ENCODE assay signal across 8 cellular contexts in genomic region chr3:66501483-66502266, GRCh38. TPM values are rescaled to one million over a fixed set of nuclear protein-coding genes. Genes with fewer than 3 reads are reported as not detected.
DNase-seq lines count a peak whose midpoint lies in the region; ATAC-seq, FAIRE-seq and TF ChIP-seq lines count a peak whose summit lies in the region.

No MANE protein-coding gene starts in this region.

- peaks cover 35% of the 10 kb centered on the region for H3K79me2 ChIP-seq in MM.1S (ENCODE audit: low read length)
- peaks cover 18 to 41% of the 10 kb centered on the region in 2 experiments for H3K79me2 ChIP-seq in H1 (ENCODE audit: control insufficient read depth in 1 of 2, insufficient read depth in 2 of 2, low read length in 2 of 2)

- H4K20me1 ChIP-seq in MM.1S (ENCODE audit: insufficient read depth, low read length) (no peaks in the 10 kb centered on the region), H1 (replicated peaks in 1 of 2; ENCODE audit: control insufficient read depth in 1 of 2, insufficient read depth in 2 of 2, low read length in 2 of 2) (peaks cover 5 to 7% of the 10 kb centered on the region in 2 experiments)

- H3K9ac ChIP-seq in MM.1S (ENCODE audit: low read length), result peak overlapping the region; percentile 27; the same call in 1 of the 2 replicates
- peak overlapping the region in 1 of 4 experiments; percentile 56; a peak in 1 of 7 replicates for H3K9ac ChIP-seq in H1 (replicated peaks in 1 of 4; ENCODE audit: extremely low read depth in 1 of 4, low read depth in 3 of 4, low read length in 3 of 4)

- H3K56ac ChIP-seq in H1 (replicated peaks; ENCODE audit: insufficient read length, low read depth, low read length), result no peak overlapping the region

- H3K36me3 ChIP-seq in MM.1S (replicated peaks; ENCODE audit: insufficient read depth, low read length), result no peaks in the 10 kb centered on the region
- H3K36me3 ChIP-seq in H1 (ENCODE audit: control insufficient read depth in 2 of 4, insufficient read depth in 4 of 4, low read length in 3 of 4), result no peaks in the 10 kb centered on the region; a peak in 1 of 8 replicates

- intact Hi-C loops in CD14-positive monocyte (cut with micrococcal nuclease), result loop anchor here in 1 of 2 donors (5.0 kb wide), 1 partner anchor 94 kb away; no protein-coding TSS in a partner anchor

- H3K9me2 ChIP-seq in MM.1S (replicated peaks; ENCODE audit: insufficient read depth, low read length), result no peaks in the 10 kb centered on the region

- H3K4me1 Mint-ChIP-seq in CD14-positive monocyte, result peaks cover 22% of the 10 kb centered on the region
- peaks cover 63% of the 10 kb centered on the region for H3K4me1 Mint-ChIP-seq in neural crest cell

- no peak overlapping the region for H2AK5ac ChIP-seq in H1 (ENCODE audit: low read depth, low read length)

- FAIRE-seq in H1 (lab: Jason Lieb, UNC) (no peak), HTR-8/SVneo (lab: Jason Lieb, UNC) (no peak)

- H3K9me3 Mint-ChIP-seq in CD14-positive monocyte (peaks cover 0 to 7% (median 1%) of the 10 kb centered on the region in 7 donors), neural crest cell (no peaks in the 10 kb centered on the region)

- H2AFZ ChIP-seq in MM.1S (ENCODE audit: low read length), result peak overlapping the region; percentile 96
- H2AFZ ChIP-seq in H1 (ENCODE audit: low read length), result no peak overlapping the region

- H3K4me3 ChIP-seq in MM.1S (ENCODE audit: low read length) (peak overlapping the region; percentile 76), H1 (ENCODE audit: extremely low read depth in 1 of 4, insufficient read depth in 2 of 4, low read depth in 3 of 4, low read length in 4 of 4) (peak overlapping the region; percentile 20 to 48 (median 38); a peak in 6 of 8 replicates)

- H3K27me3 Mint-ChIP-seq in CD14-positive monocyte (ENCODE audit: low read depth in 3 of 3), result peaks cover 36 to 42% (median 38%) of the 10 kb centered on the region in 3 donors
- H3K27me3 Mint-ChIP-seq in neural crest cell (ENCODE audit: low read depth), result peaks cover 2% of the 10 kb centered on the region

- H3K27ac Mint-ChIP-seq in CD14-positive monocyte (peak overlapping the region in 2 of 7 donors; percentile 20 to 55), neural crest cell (ENCODE audit: unreplicated experiment) (no peak overlapping the region)

- H3K27ac ChIP-seq in MM.1S (ENCODE audit: low read length) (no peak overlapping the region), H1 (ENCODE audit: low read depth, low read length) (no peak overlapping the region)

- H2BK5ac ChIP-seq in H1 (ENCODE audit: low read depth, low read length), result no peak overlapping the region

- 0 out of 2 replicates have a peak, but pooled peaks cover 2% of the 10 kb centered on the region for H3K79me1 ChIP-seq in H1 (ENCODE audit: low read depth, low read length)

- H3K23ac ChIP-seq in H1 (ENCODE audit: insufficient read length), result no peak overlapping the region

- H3K9me3 ChIP-seq in MM.1S (replicated peaks; ENCODE audit: insufficient read depth, low read length) (no peaks in the 10 kb centered on the region), H1 (ENCODE audit: insufficient read depth in 2 of 2, low read depth in 1 of 2, low read length in 1 of 2) (no peaks in the 10 kb centered on the region)

- H4K91ac ChIP-seq in H1 (replicated peaks; ENCODE audit: insufficient read length, low read length), result no peak overlapping the region

- no peak overlapping the region; the same call in 1 of the 2 replicates for H2BK20ac ChIP-seq in H1 (ENCODE audit: low read length)

- 0 out of 2 replicates have a peak overlapping the region, but pooled peaks have one; percentile 30 for H2BK12ac ChIP-seq in H1 (ENCODE audit: low read depth, low read length)

- H3K14ac ChIP-seq in H1 (ENCODE audit: insufficient read length), result no peak overlapping the region

- no peak for TF ChIP-seq EP300 in H1 (IDR thresholded peaks at IDR 0.05; ENCODE audit: borderline replicate concordance in 1 of 2, low read depth in 2 of 2, low read length in 2 of 2)

- H3K4me2 ChIP-seq in MM.1S (ENCODE audit: low read depth, low read length) (peak overlapping the region; percentile 95), H1 (ENCODE audit: insufficient read depth in 1 of 2, low read depth in 2 of 2, low read length in 2 of 2) (peak overlapping the region; percentile 65 to 84)

- DNase-seq in CD14-positive monocyte (ENCODE audit: low spot score) (no peak), MM.1S (no peak), H1 (ENCODE audit: low read depth in 1 of 2, low spot score in 2 of 2) (no peak), neural crest cell (ENCODE audit: low read depth, low spot score) (no peak), HTR-8/SVneo (ENCODE audit: insufficient read length, low spot score) (no peak), UCSD-AML1 (lab: John Stamatoyannopoulos, UW; ENCODE audit: unreplicated experiment) (no peak), DMS53 treated with DMSO at 0.1 percent for 48 hours (lab: John Stamatoyannopoulos, UW; ENCODE audit: unreplicated experiment) (no peak)

- TF ChIP-seq RAD21 in H1 (IDR thresholded peaks at IDR 0.05 in 1 of 2, conservative IDR thresholded peaks at IDR 0.05 in 1 of 2; ENCODE audit: low read depth in 2 of 2, low read length in 2 of 2), result peak; percentile 48 to 57

- no peak overlapping the region for H3K4ac ChIP-seq in H1 (replicated peaks; ENCODE audit: insufficient read length, low read depth, low read length)

- H3K4me3 Mint-ChIP-seq in CD14-positive monocyte, result peak overlapping the region; percentile 81 to 92
- H3K4me3 Mint-ChIP-seq in neural crest cell, result peak overlapping the region; percentile 83

- H3K23me2 ChIP-seq in H1 (ENCODE audit: low read depth, low read length), result peaks cover 7% of the 10 kb centered on the region

- WGBS in H1 (ENCODE audit: extremely low coverage in 1 of 2, insufficient coverage in 1 of 2, insufficient read length in 1 of 2, insufficient replicate concordance in 2 of 2, low coverage in 1 of 2, low lambda C conversion rate in 2 of 2, missing lambda C conversion rate in 1 of 2), 2 experiments, result 40% methylated on average over 20 of the region's 20 CpGs; no CpG with 5 or more reads in 1 of the 2 experiments

- no peak overlapping the region for H3K18ac ChIP-seq in H1 (ENCODE audit: extremely low read depth, low read length)

- H2BK15ac ChIP-seq in H1 (ENCODE audit: low read length), result no peak overlapping the region

- H3F3A ChIP-seq in MM.1S (ENCODE audit: insufficient read depth, low read length), result peaks cover 17% of the 10 kb centered on the region

- no peak for TF ChIP-seq POLR2A in H1 (IDR thresholded peaks at IDR 0.05; ENCODE audit: control extremely low read depth in 1 of 2, low read depth in 2 of 2, low read length in 2 of 2)

- TF ChIP-seq CTCF in CD14-positive monocyte (IDR thresholded peaks at IDR 0.05) (no peak), MM.1S (IDR thresholded peaks at IDR 0.05; ENCODE audit: low read length) (peak; percentile 26; the same call in 1 of the 2 replicates), H1 (IDR thresholded peaks at IDR 0.05; ENCODE audit: control extremely low read depth in 1 of 3, insufficient read depth in 1 of 3, low read depth in 1 of 3, low read length in 3 of 3) (peak in 2 of 3 experiments; percentile 21 to 22; a peak in 2 of 4 replicates), neural crest cell (conservative IDR thresholded peaks at IDR 0.05) (no peak)

- H4K5ac ChIP-seq in H1 (ENCODE audit: insufficient read length, low read depth, low read length), result no peak overlapping the region

- H2BK120ac ChIP-seq in H1 (replicated peaks; ENCODE audit: low read depth, low read length), result peak overlapping the region; percentile 57

- CTCF ChIA-PET in H1 (lab: Charles Lee; ENCODE audit: partially characterized antibody), result interaction anchor here (0.5 to 1.3 kb wide), 5 partner anchors 9 to 320 kb away, joined by 3 to 5 read pairs (median 3); no protein-coding TSS in a partner anchor

- no peak for ATAC-seq in HG02884 (IDR thresholded peaks at IDR 0.05; ENCODE audit: unreplicated experiment)

- H3K36me3 Mint-ChIP-seq in CD14-positive monocyte, result peaks cover 0 to 2% of the 10 kb centered on the region in 2 donors
- no peaks in the 10 kb centered on the region for H3K36me3 Mint-ChIP-seq in neural crest cell (ENCODE audit: low read depth)

- H4K8ac ChIP-seq in H1 (ENCODE audit: extremely low read depth, insufficient read depth, low read length), result no peak overlapping the region

- H3K27me3 ChIP-seq in MM.1S (replicated peaks; ENCODE audit: insufficient read depth, low read length) (0 out of 2 replicates have a peak, but pooled peaks cover 3% of the 10 kb centered on the region), H1 (replicated peaks in 1 of 4; ENCODE audit: control insufficient read depth in 3 of 4, extremely low read depth in 1 of 4, insufficient read depth in 3 of 4, low read length in 3 of 4) (no peaks in the 10 kb centered on the region)

- POLR2A ChIA-PET in H1 (lab: Charles Lee; ENCODE audit: partially characterized antibody), result no interaction called here

- H3K4me1 ChIP-seq in MM.1S (ENCODE audit: low read length), result peaks cover 27% of the 10 kb centered on the region
- peaks cover 3 to 17% (median 10%) of the 10 kb centered on the region in 4 experiments; a peak in 6 of 7 replicates for H3K4me1 ChIP-seq in H1 (replicated peaks in 1 of 4; ENCODE audit: control insufficient read depth in 3 of 4, insufficient read depth in 4 of 4, low read length in 3 of 4)

TF ChIP-seq in H1, 55 proteins besides CTCF, POLR2A, EP300 and RAD21 (continues in another document):
- TF ChIP-seq BACH1 (IDR thresholded peaks at IDR 0.05; ENCODE audit: low read length) (no peak), GABPA (IDR thresholded peaks at IDR 0.05; ENCODE audit: borderline replicate concordance, insufficient read depth, low read length) (no peak), RBBP5 (IDR thresholded peaks at IDR 0.05; ENCODE audit: borderline replicate concordance, low read depth, low read length) (no peak), USF2 (IDR thresholded peaks at IDR 0.05; ENCODE audit: low read length) (no peak)

RNA-seq across cellular contexts. Expression of gene LRIG1, which starts 0.9 kb away (rescaled TPM):
- polyA plus RNA-seq in CD14-positive monocyte (1 to 10 TPM in 1 of 2 donors, under 1 TPM in 1; 0.82 to 1.0 TPM), H1 (2011; rRNA removed) (88.7 and 94.1 TPM in 2 replicates)
- 78.1 and 86.8 TPM in 2 replicates for total RNA-seq in H1 (2021; fragmentation: NEBNext Ultra II Directional; extraction: Animal tissue kit (Norgen Biotek cat#: 25700))
- 87.8 TPM for polyA plus RNA-seq in H1 (2011; cell fraction: cytosol; rRNA removed)
- polyA plus RNA-seq in H1 (2011; cell fraction: nucleus; rRNA removed), result 241 TPM
- polyA plus RNA-seq in H1 (2012, experiment 1 of 2), result 76.9 to 126 TPM (median 101 TPM) in 4 replicates
- 35.9 TPM for polyA plus RNA-seq in H1 (2012, experiment 2 of 2)
- polyA plus RNA-seq in H1 (2013, experiment 1 of 2), result 95.4 TPM
- 95.1 TPM for polyA plus RNA-seq in H1 (2013, experiment 2 of 2)
- polyA minus RNA-seq in H1 (2011; rRNA and poly(A)+ RNA removed), result 291 and 398 TPM in 2 replicates
- 82.9 TPM for polyA minus RNA-seq in H1 (2011; cell fraction: cytosol; rRNA and poly(A)+ RNA removed)
- 139 TPM for polyA minus RNA-seq in H1 (2011; cell fraction: nucleus; rRNA and poly(A)+ RNA removed)
- total RNA-seq in neural crest cell, result 167 and 178 TPM in 2 replicates

Comparison
In these comparisons a context has a peak if more than half of its experiments do, and no peak if none do; other contexts are left out.
1. CTCF ChIP-seq: peak in MM.1S (single experiment) and H1 (2 of 3); none in CD14-positive monocyte (single experiment) and neural crest cell (single experiment).